ENCODE assay signal across 1 cellular context in the genomic region with DNA sequence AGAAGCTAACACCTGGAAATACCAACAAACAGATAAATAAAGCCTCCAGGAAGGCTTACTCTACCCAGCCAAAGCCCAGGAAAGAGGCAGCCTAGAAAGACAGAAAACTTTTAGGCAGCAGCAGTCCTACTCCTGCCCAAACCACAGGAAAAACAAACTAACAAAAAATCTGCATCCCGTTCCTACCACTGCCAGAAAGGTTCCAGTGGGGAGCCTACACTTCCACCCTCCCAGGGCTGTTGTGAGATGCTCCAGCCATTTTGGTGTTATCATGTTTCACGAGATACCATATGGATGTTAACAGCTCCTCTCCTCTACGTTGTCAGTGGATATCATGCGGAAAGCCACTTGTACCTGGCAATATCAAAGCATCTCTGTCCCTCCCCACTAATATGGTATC.
TF ChIP-seq lines count a peak whose summit lies in the region.

No MANE protein-coding gene starts in this region.

TF ChIP-seq in H1, 55 proteins besides CTCF, POLR2A, EP300 and RAD21 (continued from another document):
- TF ChIP-seq, protein P1, sequence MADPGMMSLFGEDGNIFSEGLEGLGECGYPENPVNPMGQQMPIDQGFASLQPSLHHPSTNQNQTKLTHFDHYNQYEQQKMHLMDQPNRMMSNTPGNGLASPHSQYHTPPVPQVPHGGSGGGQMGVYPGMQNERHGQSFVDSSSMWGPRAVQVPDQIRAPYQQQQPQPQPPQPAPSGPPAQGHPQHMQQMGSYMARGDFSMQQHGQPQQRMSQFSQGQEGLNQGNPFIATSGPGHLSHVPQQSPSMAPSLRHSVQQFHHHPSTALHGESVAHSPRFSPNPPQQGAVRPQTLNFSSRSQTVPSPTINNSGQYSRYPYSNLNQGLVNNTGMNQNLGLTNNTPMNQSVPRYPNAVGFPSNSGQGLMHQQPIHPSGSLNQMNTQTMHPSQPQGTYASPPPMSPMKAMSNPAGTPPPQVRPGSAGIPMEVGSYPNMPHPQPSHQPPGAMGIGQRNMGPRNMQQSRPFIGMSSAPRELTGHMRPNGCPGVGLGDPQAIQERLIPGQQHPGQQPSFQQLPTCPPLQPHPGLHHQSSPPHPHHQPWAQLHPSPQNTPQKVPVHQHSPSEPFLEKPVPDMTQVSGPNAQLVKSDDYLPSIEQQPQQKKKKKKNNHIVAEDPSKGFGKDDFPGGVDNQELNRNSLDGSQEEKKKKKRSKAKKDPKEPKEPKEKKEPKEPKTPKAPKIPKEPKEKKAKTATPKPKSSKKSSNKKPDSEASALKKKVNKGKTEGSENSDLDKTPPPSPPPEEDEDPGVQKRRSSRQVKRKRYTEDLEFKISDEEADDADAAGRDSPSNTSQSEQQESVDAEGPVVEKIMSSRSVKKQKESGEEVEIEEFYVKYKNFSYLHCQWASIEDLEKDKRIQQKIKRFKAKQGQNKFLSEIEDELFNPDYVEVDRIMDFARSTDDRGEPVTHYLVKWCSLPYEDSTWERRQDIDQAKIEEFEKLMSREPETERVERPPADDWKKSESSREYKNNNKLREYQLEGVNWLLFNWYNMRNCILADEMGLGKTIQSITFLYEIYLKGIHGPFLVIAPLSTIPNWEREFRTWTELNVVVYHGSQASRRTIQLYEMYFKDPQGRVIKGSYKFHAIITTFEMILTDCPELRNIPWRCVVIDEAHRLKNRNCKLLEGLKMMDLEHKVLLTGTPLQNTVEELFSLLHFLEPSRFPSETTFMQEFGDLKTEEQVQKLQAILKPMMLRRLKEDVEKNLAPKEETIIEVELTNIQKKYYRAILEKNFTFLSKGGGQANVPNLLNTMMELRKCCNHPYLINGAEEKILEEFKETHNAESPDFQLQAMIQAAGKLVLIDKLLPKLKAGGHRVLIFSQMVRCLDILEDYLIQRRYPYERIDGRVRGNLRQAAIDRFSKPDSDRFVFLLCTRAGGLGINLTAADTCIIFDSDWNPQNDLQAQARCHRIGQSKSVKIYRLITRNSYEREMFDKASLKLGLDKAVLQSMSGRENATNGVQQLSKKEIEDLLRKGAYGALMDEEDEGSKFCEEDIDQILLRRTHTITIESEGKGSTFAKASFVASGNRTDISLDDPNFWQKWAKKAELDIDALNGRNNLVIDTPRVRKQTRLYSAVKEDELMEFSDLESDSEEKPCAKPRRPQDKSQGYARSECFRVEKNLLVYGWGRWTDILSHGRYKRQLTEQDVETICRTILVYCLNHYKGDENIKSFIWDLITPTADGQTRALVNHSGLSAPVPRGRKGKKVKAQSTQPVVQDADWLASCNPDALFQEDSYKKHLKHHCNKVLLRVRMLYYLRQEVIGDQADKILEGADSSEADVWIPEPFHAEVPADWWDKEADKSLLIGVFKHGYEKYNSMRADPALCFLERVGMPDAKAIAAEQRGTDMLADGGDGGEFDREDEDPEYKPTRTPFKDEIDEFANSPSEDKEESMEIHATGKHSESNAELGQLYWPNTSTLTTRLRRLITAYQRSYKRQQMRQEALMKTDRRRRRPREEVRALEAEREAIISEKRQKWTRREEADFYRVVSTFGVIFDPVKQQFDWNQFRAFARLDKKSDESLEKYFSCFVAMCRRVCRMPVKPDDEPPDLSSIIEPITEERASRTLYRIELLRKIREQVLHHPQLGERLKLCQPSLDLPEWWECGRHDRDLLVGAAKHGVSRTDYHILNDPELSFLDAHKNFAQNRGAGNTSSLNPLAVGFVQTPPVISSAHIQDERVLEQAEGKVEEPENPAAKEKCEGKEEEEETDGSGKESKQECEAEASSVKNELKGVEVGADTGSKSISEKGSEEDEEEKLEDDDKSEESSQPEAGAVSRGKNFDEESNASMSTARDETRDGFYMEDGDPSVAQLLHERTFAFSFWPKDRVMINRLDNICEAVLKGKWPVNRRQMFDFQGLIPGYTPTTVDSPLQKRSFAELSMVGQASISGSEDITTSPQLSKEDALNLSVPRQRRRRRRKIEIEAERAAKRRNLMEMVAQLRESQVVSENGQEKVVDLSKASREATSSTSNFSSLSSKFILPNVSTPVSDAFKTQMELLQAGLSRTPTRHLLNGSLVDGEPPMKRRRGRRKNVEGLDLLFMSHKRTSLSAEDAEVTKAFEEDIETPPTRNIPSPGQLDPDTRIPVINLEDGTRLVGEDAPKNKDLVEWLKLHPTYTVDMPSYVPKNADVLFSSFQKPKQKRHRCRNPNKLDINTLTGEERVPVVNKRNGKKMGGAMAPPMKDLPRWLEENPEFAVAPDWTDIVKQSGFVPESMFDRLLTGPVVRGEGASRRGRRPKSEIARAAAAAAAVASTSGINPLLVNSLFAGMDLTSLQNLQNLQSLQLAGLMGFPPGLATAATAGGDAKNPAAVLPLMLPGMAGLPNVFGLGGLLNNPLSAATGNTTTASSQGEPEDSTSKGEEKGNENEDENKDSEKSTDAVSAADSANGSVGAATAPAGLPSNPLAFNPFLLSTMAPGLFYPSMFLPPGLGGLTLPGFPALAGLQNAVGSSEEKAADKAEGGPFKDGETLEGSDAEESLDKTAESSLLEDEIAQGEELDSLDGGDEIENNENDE (IDR thresholded peaks at IDR 0.05; ENCODE audit: insufficient replicate concordance, low read length): no peak
- TF ChIP-seq BACH1 (IDR thresholded peaks at IDR 0.05; ENCODE audit: low read length) (no peak), SRF (IDR thresholded peaks at IDR 0.05; ENCODE audit: low read depth, low read length) (no peak)
TF ChIP-seq in H1: peak in this region for 0.
